ENCODE assay signal across 8 cellular contexts in the genomic region with DNA sequence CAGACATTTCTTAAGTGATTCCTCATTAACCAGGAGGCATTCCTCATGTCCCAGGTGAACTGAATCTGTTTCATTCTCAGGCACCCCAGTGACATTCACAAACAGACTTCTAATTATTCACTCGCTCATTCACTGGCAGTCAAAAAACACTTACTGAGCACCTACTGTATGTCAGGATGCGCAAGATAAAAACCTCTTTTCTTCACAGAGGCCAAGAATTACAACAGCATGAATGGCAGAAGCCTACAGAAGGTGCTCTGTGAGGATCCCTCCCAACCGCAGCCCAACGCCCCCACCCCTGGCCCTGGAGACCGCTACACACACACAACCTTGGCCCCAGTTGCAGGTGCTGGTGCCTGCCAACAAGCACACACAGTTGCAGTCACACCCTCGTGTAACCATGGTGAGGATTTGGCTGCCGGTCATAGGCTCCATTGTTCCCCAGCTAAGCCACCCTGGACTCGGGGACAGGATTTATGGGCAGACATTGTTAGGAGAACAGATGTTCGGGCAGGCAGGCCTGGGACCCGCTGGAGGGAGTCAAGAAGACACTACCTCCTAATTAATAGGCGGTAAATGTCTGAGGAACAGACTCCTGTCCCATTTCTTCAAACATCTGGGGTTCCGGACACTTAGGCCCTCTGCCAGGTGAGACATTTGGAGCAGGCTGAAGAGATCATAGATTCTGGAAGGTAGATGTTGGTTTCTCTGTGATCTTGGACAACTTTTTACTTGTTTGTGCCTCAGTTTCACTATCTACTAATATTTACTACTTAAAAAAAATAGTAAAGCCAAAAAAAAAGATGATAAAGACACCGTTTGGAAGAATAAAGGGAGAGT. TPM values are rescaled to one million over a fixed set of nuclear protein-coding genes. Genes with fewer than 3 reads are reported as not detected.
A peak's percentile ranks its signal among the peaks of the same experiment; 100 is the strongest.
DNase-seq lines count a peak whose midpoint lies in the region; ATAC-seq, FAIRE-seq and TF ChIP-seq lines count a peak whose summit lies in the region.

No MANE protein-coding gene starts in this region.

- no peak overlapping the region for H3K4me2 ChIP-seq in endothelial cell of umbilical vein (ENCODE audit: insufficient read depth, low read length)

- peak; percentile 62 for DNase-seq in DMS 273 treated with DMSO at 0.1 percent for 48 hours (lab: John Stamatoyannopoulos, UW)
- peak; percentile 82 for DNase-seq in NCI-H510A (lab: John Stamatoyannopoulos, UW)
- DNase-seq in endothelial cell of umbilical vein (ENCODE audit: low read depth, low spot score) = peak; percentile 89
- no peak for DNase-seq in neural crest cell (ENCODE audit: low read depth, low spot score)
- no peak for DNase-seq in stimulated activated CD4-positive, alpha-beta T cell treated with anti-CD3 and anti-CD28 coated beads, Interleukin-2, amount 100 ng/mL, for 24 hours
- DNase-seq in activated naive CD4-positive, alpha-beta T cell treated with anti-CD3 and anti-CD28 coated beads, Interleukin-2, amount 10 ng/mL, durations not matched to agents 7 days and 5 days = no peak

- no peaks in the 10 kb centered on the region for H4K20me1 ChIP-seq in endothelial cell of umbilical vein (replicated peaks; ENCODE audit: control insufficient read depth, extremely low read depth, insufficient read depth, low read length)

- no peaks in the 10 kb centered on the region for H3K9me3 ChIP-seq in endothelial cell of umbilical vein (replicated peaks; ENCODE audit: control insufficient read depth, insufficient read depth, low read length)

- POLR2A ChIA-PET in endothelial cell of umbilical vein (lab: Charles Lee) = interaction anchor here (0.6 kb wide), 1 partner anchor 13 kb away, joined by 4 read pairs; no protein-coding TSS in a partner anchor

- no peaks in the 10 kb centered on the region for H3K9me1 ChIP-seq in endothelial cell of umbilical vein (replicated peaks; ENCODE audit: control insufficient read depth, extremely low read depth, insufficient read depth, low read length)

- no peaks in the 10 kb centered on the region for H3K27me3 Mint-ChIP-seq in neural crest cell (ENCODE audit: low read depth)
- peaks cover 64% of the 10 kb centered on the region for H3K27me3 Mint-ChIP-seq in activated naive CD4-positive, alpha-beta T cell treated with anti-CD3 and anti-CD28 coated beads, Interleukin-2, amount 10 ng/mL, durations not matched to agents 7 days and 5 days

- no peak for TF ChIP-seq POLR2A in endothelial cell of umbilical vein (IDR thresholded peaks at IDR 0.05; ENCODE audit: low read depth, low read length)

- H3K4me1 Mint-ChIP-seq in neural crest cell = peaks cover 80% of the 10 kb centered on the region
- H3K4me1 Mint-ChIP-seq in activated naive CD4-positive, alpha-beta T cell treated with anti-CD3 and anti-CD28 coated beads, Interleukin-2, amount 10 ng/mL, durations not matched to agents 7 days and 5 days = no peaks in the 10 kb centered on the region

- FAIRE-seq in endothelial cell of umbilical vein (lab: Jason Lieb, UNC) = peak; percentile 84

- H3K4me3 Mint-ChIP-seq in neural crest cell = peak overlapping the region; percentile 65
- no peak overlapping the region for H3K4me3 Mint-ChIP-seq in activated naive CD4-positive, alpha-beta T cell treated with anti-CD3 and anti-CD28 coated beads, Interleukin-2, amount 10 ng/mL, durations not matched to agents 7 days and 5 days

- TF ChIP-seq CTCF in endothelial cell of umbilical vein (IDR thresholded peaks at IDR 0.05; ENCODE audit: extremely low read depth in 1 of 2, insufficient read depth in 1 of 2, low read depth in 1 of 2, low read length in 2 of 2) = no peak
- no peak for TF ChIP-seq CTCF in neural crest cell (conservative IDR thresholded peaks at IDR 0.05)

- H3K36me3 ChIP-seq in endothelial cell of umbilical vein (ENCODE audit: control insufficient read depth in 2 of 2, extremely low read depth in 1 of 2, insufficient read depth in 2 of 2, low read length in 2 of 2) = no peaks in the 10 kb centered on the region

- H3K79me2 ChIP-seq in endothelial cell of umbilical vein (ENCODE audit: control insufficient read depth, insufficient read depth, low read length) = no peaks in the 10 kb centered on the region

- intact Hi-C loops in endothelial cell of umbilical vein (cut with micrococcal nuclease) = loop anchor here (1.0 kb wide), 1 partner anchor 9 kb away; no protein-coding TSS in a partner anchor

- CTCF ChIA-PET in endothelial cell of umbilical vein (lab: Charles Lee) = interaction anchor here (1.1 to 1.9 kb wide), 4 partner anchors 9 to 87 kb away, joined by 3 to 6 read pairs (median 4); a partner anchor contains a TSS
- CTCF ChIA-PET in activated naive CD4-positive, alpha-beta T cell treated with anti-CD3 and anti-CD28 coated beads, Interleukin-2, amount 10 ng/mL, durations not matched to agents 7 days and 5 days (lab: Charles Lee) = no interaction called here

- no peak overlapping the region for H3K4me3 ChIP-seq in endothelial cell of umbilical vein (replicated peaks in 1 of 3; ENCODE audit: insufficient read depth in 1 of 3, low read depth in 1 of 3, low read length in 3 of 3)

- H3K36me3 Mint-ChIP-seq in neural crest cell (ENCODE audit: low read depth) = no peaks in the 10 kb centered on the region
- H3K36me3 Mint-ChIP-seq in activated naive CD4-positive, alpha-beta T cell treated with anti-CD3 and anti-CD28 coated beads, Interleukin-2, amount 10 ng/mL, durations not matched to agents 7 days and 5 days = no peaks in the 10 kb centered on the region

- H3K9ac ChIP-seq in endothelial cell of umbilical vein (replicated peaks; ENCODE audit: extremely low read depth, insufficient read depth, low read length) = no peak overlapping the region

- peaks cover 13% of the 10 kb centered on the region for H3K4me1 ChIP-seq in endothelial cell of umbilical vein (ENCODE audit: control insufficient read depth, extremely low read depth, insufficient read depth, low read length)

- H3K27me3 ChIP-seq in endothelial cell of umbilical vein (ENCODE audit: control insufficient read depth in 2 of 2, insufficient read depth in 2 of 2, low read length in 2 of 2) = no peaks in the 10 kb centered on the region

- peak overlapping the region; percentile 88 for H3K27ac Mint-ChIP-seq in neural crest cell (ENCODE audit: unreplicated experiment)
- H3K27ac Mint-ChIP-seq in activated naive CD4-positive, alpha-beta T cell treated with anti-CD3 and anti-CD28 coated beads, Interleukin-2, amount 10 ng/mL, durations not matched to agents 7 days and 5 days = no peak overlapping the region

- dilution Hi-C loops in endothelial cell of umbilical vein (cut with MboI; ENCODE audit: extremely low pct_ligation_motif_present, low sequenced_read_pairs) = no loop called here

- no peak overlapping the region for H2AFZ ChIP-seq in endothelial cell of umbilical vein (ENCODE audit: low read depth, low read length)

- H3K9me3 Mint-ChIP-seq in neural crest cell = no peaks in the 10 kb centered on the region
- no peaks in the 10 kb centered on the region for H3K9me3 Mint-ChIP-seq in activated naive CD4-positive, alpha-beta T cell treated with anti-CD3 and anti-CD28 coated beads, Interleukin-2, amount 10 ng/mL, durations not matched to agents 7 days and 5 days

- no TSS peak for BruUV-seq in endothelial cell of umbilical vein (replicated peaks; lab: Mats Ljungman, UMichigan)

- H3K27ac ChIP-seq in endothelial cell of umbilical vein (ENCODE audit: insufficient read depth, low read depth, low read length) = no peak overlapping the region

- ATAC-seq in GM18520 (IDR thresholded peaks at IDR 0.05; ENCODE audit: unreplicated experiment) = no peak
- ATAC-seq in GM19467 (IDR thresholded peaks at IDR 0.05; ENCODE audit: unreplicated experiment) = no peak

TF ChIP-seq in endothelial cell of umbilical vein, 7 proteins besides CTCF, POLR2A, EP300 and RAD21:
- TF ChIP-seq EZH2 (IDR thresholded peaks at IDR 0.05; ENCODE audit: borderline replicate concordance, low read depth, low read length, severe bottlenecking) (no peak), POLR2AphosphoS5 (IDR thresholded peaks at IDR 0.05; ENCODE audit: insufficient read depth, low read depth, low read length) (no peak), FOS (IDR thresholded peaks at IDR 0.05; ENCODE audit: borderline replicate concordance, insufficient read depth, low read length) (no peak)

RNA-seq across cellular contexts. Expression of a gene that starts 43.2 kb away (rescaled TPM):
- total RNA-seq in endothelial cell of umbilical vein = 27.7 and 28.5 TPM in 2 replicates
- 15.8 and 16.5 TPM in 2 replicates for polyA plus RNA-seq in endothelial cell of umbilical vein
- polyA plus RNA-seq in endothelial cell of umbilical vein (2011; cell fraction: cytosol; rRNA removed) = 17.2 and 18.8 TPM in 2 replicates
- 47.0 and 57.2 TPM in 2 replicates for polyA plus RNA-seq in endothelial cell of umbilical vein (2011; cell fraction: nucleus; rRNA removed)
- 17.5 and 21.4 TPM in 2 replicates for polyA plus RNA-seq in endothelial cell of umbilical vein (2012)
- 13.2 and 16.3 TPM in 2 replicates for polyA minus RNA-seq in endothelial cell of umbilical vein
- polyA minus RNA-seq in endothelial cell of umbilical vein (2011; cell fraction: cytosol; rRNA and poly(A)+ RNA removed) = 1.1 TPM
- polyA minus RNA-seq in endothelial cell of umbilical vein (2011; cell fraction: nucleus; rRNA and poly(A)+ RNA removed) = 11.7 and 18.9 TPM in 2 replicates
- 73.7 and 86.9 TPM in 2 replicates for total RNA-seq in neural crest cell

Comparison
In these comparisons a context has a peak if more than half of its experiments do, and no peak if none do; other contexts are left out.
1. DNase-seq: peak in DMS 273 treated with DMSO at 0.1 percent for 48 hours (single experiment), NCI-H510A (single experiment) and endothelial cell of umbilical vein (single experiment); none in neural crest cell (single experiment), stimulated activated CD4-positive, alpha-beta T cell treated with anti-CD3 and anti-CD28 coated beads, Interleukin-2, amount 100 ng/mL, for 24 hours (0 of 2) and activated naive CD4-positive, alpha-beta T cell treated with anti-CD3 and anti-CD28 coated beads, Interleukin-2, amount 10 ng/mL, durations not matched to agents 7 days and 5 days (single experiment).